In genomic region chr13:71540098-71540497, GRCh38 we compare ENCODE assay signal across 35 cellular contexts.
"Had no signal": no experiment of that assay in that cellular context is flagged by ENCODE, and none has a peak within 500 bp of the region (broad histone marks: within the 10 kb centered on the region; RNA-seq: fewer than 3 reads in every experiment).

No MANE protein-coding gene starts in this region.

- H3K36me3 ChIP-seq: brain microvascular endothelial cell, SJCRH30 had no signal

- DNase-seq: activated B cell treated with CpG ODN at 0.5 μM for 24 hours; activated CD4-positive, alpha-beta memory T cell treated with anti-CD3 and anti-CD28 coated beads for 36 hours; activated CD4-positive, alpha-beta T cell treated with anti-CD3 and anti-CD28 coated beads for 4 hours; activated CD4-positive, alpha-beta T cell treated with anti-CD3 and anti-CD28 coated beads, Interleukin-2, amount 50 U/mL, for 1 hour; activated CD4-positive, CD25-positive, alpha-beta regulatory T cell treated with anti-CD3 and anti-CD28 coated beads, Interleukin-2, amount 50 U/mL, for 72 hours; activated CD8-positive, alpha-beta memory T cell treated with anti-CD3 and anti-CD28 coated beads, Interleukin-2, amount 50 U/mL, for 4 hours; activated effector memory CD4-positive, alpha-beta T cell treated with Interleukin-2 at 50 U/mL for 16 hours; activated naive CD4-positive, alpha-beta T cell; activated naive CD4-positive, alpha-beta T cell treated with anti-CD3 and anti-CD28 coated beads, Interleukin-2, amount 50 U/mL, for 16 hours; activated naive CD8-positive, alpha-beta T cell treated with anti-CD3 and anti-CD28 coated beads for 36 hours; activated T-cell treated with anti-CD3 and anti-CD28 coated beads for 4 hours; activated T-cell treated with anti-CD3 and anti-CD28 coated beads, Interleukin-2, amount 50 U/mL, for 48 hours; amniotic stem cell; aorta; brain microvascular endothelial cell; central memory CD4-positive, alpha-beta T cell; Kasumi-1; KG1; MM.1S; MV-4-11; NCI-H1092; NCI-H1417 treated with DMSO at 0.1 percent for 48 hours; NCI-H187 treated with DMSO at 0.1 percent for 48 hours; NCI-H2171 treated with DMSO at 0.1 percent for 48 hours; NCI-H2227 treated with DMSO at 0.1 percent for 48 hours; NCI-H446; NCI-H510A treated with DMSO at 0.1 percent for 48 hours; SHP77; SJCRH30; SW 1271; T-helper 1 cell; T-helper 2 cell; T-helper 9 cell had no signal

- H3K9me3 Mint-ChIP-seq: activated B cell treated with CpG ODN at 0.5 μM for 24 hours; activated CD4-positive, alpha-beta memory T cell treated with anti-CD3 and anti-CD28 coated beads for 36 hours; activated naive CD8-positive, alpha-beta T cell treated with anti-CD3 and anti-CD28 coated beads for 36 hours had no signal

- ATAC-seq: Panc1 had no signal

- H3K4me3 ChIP-seq: SJCRH30 had no signal

- H3K4me1 ChIP-seq: SJCRH30 had no signal

- H3K4me1 Mint-ChIP-seq: activated B cell treated with CpG ODN at 0.5 μM for 24 hours; activated naive CD8-positive, alpha-beta T cell treated with anti-CD3 and anti-CD28 coated beads for 36 hours had no signal

- H3K27me3 ChIP-seq: brain microvascular endothelial cell, SJCRH30 had no signal

- H3K36me3 Mint-ChIP-seq: activated CD4-positive, alpha-beta memory T cell treated with anti-CD3 and anti-CD28 coated beads for 36 hours; activated naive CD8-positive, alpha-beta T cell treated with anti-CD3 and anti-CD28 coated beads for 36 hours had no signal

- H3K27ac ChIP-seq: brain microvascular endothelial cell, SJCRH30, VCaP had no signal

- H3K9me3 ChIP-seq: SJCRH30 had no signal

- H3K27ac Mint-ChIP-seq: activated B cell treated with CpG ODN at 0.5 μM for 24 hours; activated CD4-positive, alpha-beta memory T cell treated with anti-CD3 and anti-CD28 coated beads for 36 hours; activated naive CD8-positive, alpha-beta T cell treated with anti-CD3 and anti-CD28 coated beads for 36 hours had no signal

- H3K4me3 Mint-ChIP-seq: activated B cell treated with CpG ODN at 0.5 μM for 24 hours; activated CD4-positive, alpha-beta memory T cell treated with anti-CD3 and anti-CD28 coated beads for 36 hours; activated naive CD8-positive, alpha-beta T cell treated with anti-CD3 and anti-CD28 coated beads for 36 hours had no signal
